9 cellular contexts compared by ENCODE assay signal in the genomic region with DNA sequence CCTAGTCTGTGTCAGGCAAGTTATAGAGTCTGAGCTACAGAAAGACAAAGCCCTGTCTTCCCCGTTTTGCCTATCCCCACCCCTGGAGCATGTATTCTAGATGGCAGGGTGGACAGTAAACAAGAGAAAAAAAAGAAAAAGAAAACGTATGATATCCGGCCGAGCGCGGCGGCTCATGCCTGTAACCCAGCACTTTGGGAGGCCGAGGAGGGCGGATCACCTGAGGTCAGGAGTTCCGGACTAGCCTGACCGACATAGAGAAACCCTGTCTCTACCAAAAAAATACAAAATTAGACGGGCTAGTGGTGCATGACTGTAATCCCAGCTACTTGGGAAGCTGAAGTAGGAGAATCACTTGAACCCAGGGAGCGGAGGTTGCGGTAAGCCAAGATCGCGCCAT.
"Had no signal": no experiment of that assay in that cellular context is flagged by ENCODE, and none has a peak within 500 bp of the region (broad histone marks: within the 10 kb centered on the region; RNA-seq: fewer than 3 reads in every experiment).

No MANE protein-coding gene starts in this region.

- H3K4me3 ChIP-seq: GM23248, HAP-1 had no signal

- H3K9ac ChIP-seq: GM23248 had no signal

- ATAC-seq: HCT116, HepG2 had no signal

- FAIRE-seq: HepG2 had no signal

- DNase-seq: GM23248, GOT3, H7, HFFc6 had no signal

- H3K27me3 Mint-ChIP-seq: IgD-negative memory B cell had no signal

- H3K27ac ChIP-seq: GM23248, HL-60 had no signal

- H3K9me3 ChIP-seq: HAP-1 had no signal

- H3K27ac Mint-ChIP-seq: HFFc6 had no signal

- H3K4me1 Mint-ChIP-seq: IgD-negative memory B cell had no signal

- H2AFZ ChIP-seq: GM23248 had no signal

- H3K4me3 Mint-ChIP-seq: HFFc6, IgD-negative memory B cell had no signal

- H3K36me3 ChIP-seq: HAP-1 had no signal

- H3K9me3 Mint-ChIP-seq: HFFc6 had no signal

- H3K36me3 Mint-ChIP-seq: IgD-negative memory B cell had no signal
